In the genomic region with DNA sequence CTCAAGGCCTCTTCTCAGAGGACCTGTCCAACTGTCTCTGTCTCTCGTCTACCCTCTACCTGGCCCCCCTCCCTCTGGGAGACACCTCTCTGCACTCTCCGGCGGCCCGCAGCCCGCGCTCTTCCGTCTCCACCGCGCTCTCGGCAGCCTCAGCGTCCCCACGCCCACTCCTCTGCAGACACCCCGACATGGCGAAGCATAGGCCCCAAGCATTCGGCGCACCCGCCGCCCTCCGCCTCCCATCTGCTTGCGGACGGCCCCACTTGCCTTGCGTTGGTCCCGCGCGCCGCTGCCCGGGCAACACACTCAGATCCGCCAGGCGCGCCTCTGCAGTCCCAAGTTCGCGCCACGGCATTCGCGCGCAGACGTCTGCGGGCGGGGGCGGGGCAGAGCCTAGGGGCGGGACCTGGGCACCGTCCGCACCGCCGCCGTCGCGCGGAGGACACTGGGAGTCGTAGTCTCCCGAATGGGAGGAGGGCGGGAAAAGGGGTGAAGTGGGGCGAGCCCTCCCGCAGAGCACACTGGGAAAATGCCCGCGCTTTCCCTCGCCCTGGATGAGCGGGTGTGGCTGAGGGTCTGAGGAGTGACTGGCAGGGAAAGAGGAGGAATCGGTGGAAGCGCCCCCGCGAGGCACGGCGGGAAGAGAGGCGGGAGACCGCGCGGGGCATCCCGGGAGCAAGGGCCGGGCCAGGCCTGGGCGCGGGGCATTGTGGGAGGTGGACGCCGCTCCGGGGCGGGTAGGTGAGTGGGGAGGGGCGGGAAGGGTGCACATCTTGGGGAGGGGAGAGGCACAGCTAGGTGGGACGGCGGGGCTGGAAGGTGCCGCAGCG, we compare ENCODE assay signal across 8 cellular contexts. TPM values are rescaled to one million over a fixed set of nuclear protein-coding genes. Genes with fewer than 3 reads are reported as not detected.
DNase-seq lines count a peak whose midpoint lies in the region; ATAC-seq and TF ChIP-seq lines count a peak whose summit lies in the region.

A gene (minus strand): TSS at position 371 of the 830 bp plus-strand sequence. CDS start 4,778 bp downstream, outside the sequence.
A gene (plus strand): TSS at position 707 of the 830 bp plus-strand sequence. CDS start 1,123 bp downstream, outside the sequence.

- H3K4me1 ChIP-seq in BLaER1: peaks cover 60% of the 10 kb centered on the region
- peaks cover 4% of the 10 kb centered on the region for H3K4me1 ChIP-seq in colonic mucosa

- H3K36me3 ChIP-seq in BLaER1 (peaks cover 31% of the 10 kb centered on the region), colonic mucosa (no peaks in the 10 kb centered on the region)

- ATAC-seq in HG03457 (IDR thresholded peaks at IDR 0.05; ENCODE audit: unreplicated experiment): peak; percentile 55

- intact Hi-C loops in colonic mucosa (cut with DNase I): no loop called here

- H3K4me3 ChIP-seq in BLaER1 (peak within 1 kb of the TSS; percentile 79), colonic mucosa (peak within 1 kb of the TSS; percentile 84)

- peak; percentile 92 for DNase-seq in GM19240 (ENCODE audit: insufficient read length, low spot score)
- peak; percentile 95 to 97 for DNase-seq in NCI-H526 (lab: John Stamatoyannopoulos, UW)
- peak; percentile 94 for DNase-seq in activated CD4-positive, alpha-beta T cell treated with anti-CD3 and anti-CD28 coated beads for 48 hours
- DNase-seq in colonic mucosa: peak; percentile 94
- peak; percentile 99 for DNase-seq in left kidney (ENCODE audit: low read depth, low spot score)
- DNase-seq in stimulated activated CD4-positive, alpha-beta T cell treated with anti-CD3 and anti-CD28 coated beads, Interleukin-1b, Interleukin-23, amount 100 ng/mL, for 48 hours: peak; percentile 92

- peak within 1 kb of the TSS; percentile 92 for H3K4me2 ChIP-seq in BLaER1

- peaks cover 29% of the 10 kb centered on the region for H4K20me1 ChIP-seq in BLaER1

- no peaks in the 10 kb centered on the region for H3K9me3 ChIP-seq in BLaER1
- no peaks in the 10 kb centered on the region for H3K9me3 ChIP-seq in colonic mucosa

- no peak for TF ChIP-seq CTCF in colonic mucosa (IDR thresholded peaks at IDR 0.05)

- H3K27me3 ChIP-seq in BLaER1 (no peaks in the 10 kb centered on the region), colonic mucosa (no peaks in the 10 kb centered on the region)

- H3K27ac ChIP-seq in BLaER1 (peak within 1 kb of the TSS; percentile 97), colonic mucosa (peak within 1 kb of the TSS; percentile 94)

- H3K9ac ChIP-seq in BLaER1 (peak within 1 kb of the TSS; percentile 93), colonic mucosa (ENCODE audit: low read depth in 2 of 2, low read length in 2 of 2) (peak within 1 kb of the TSS; percentile 87 to 90)

RNA-seq across cellular contexts. Expression of the first gene that starts in this region (rescaled TPM):
- total RNA-seq in colonic mucosa: 10 to 100 TPM; 26.4 to 75.6 TPM

RNA-seq across cellular contexts. Expression of the second gene that starts in this region (rescaled TPM):
- 1 to 10 TPM; 6.2 to 9.7 TPM for total RNA-seq in colonic mucosa

Comparison
In these comparisons a context has a peak if more than half of its experiments do, and no peak if none do; other contexts are left out.
1. Peak in every context shown above with its lines: DNase-seq, ATAC-seq, H3K4me3 ChIP-seq and H3K27ac ChIP-seq.